21 cellular contexts compared by ENCODE assay signal in genomic region chr3:105997466-105997799, GRCh38.
DNase-seq lines count a peak whose midpoint lies in the region; ATAC-seq, FAIRE-seq and TF ChIP-seq lines count a peak whose summit lies in the region.
"Had no signal": no experiment of that assay in that cellular context is flagged by ENCODE, and none has a peak within 500 bp of the region (broad histone marks: within the 10 kb centered on the region; RNA-seq: fewer than 3 reads in every experiment).

No MANE protein-coding gene starts in this region.

- no peak for ATAC-seq in GM18867 (IDR thresholded peaks at IDR 0.05; ENCODE audit: unreplicated experiment)
- ATAC-seq: activated CD4-positive, CD25-positive, alpha-beta regulatory T cell treated with anti-CD3 and anti-CD28 coated beads, Interleukin-2, amount 50 U/mL, for 24 hours; CD8-positive, alpha-beta T cell had no signal

- peaks cover 5% of the 10 kb centered on the region; the same call in 1 of the 2 replicates for H3K9me3 Mint-ChIP-seq in HFFc6
- H3K9me3 Mint-ChIP-seq in astrocyte (ENCODE audit: unreplicated experiment) = peaks cover 8% of the 10 kb centered on the region

- no peak for FAIRE-seq in astrocyte (lab: Jason Lieb, UNC)
- FAIRE-seq: endometrium, TTC549 had no signal

- H3K9ac ChIP-seq in astrocyte (ENCODE audit: low read length) (peak overlapping the region; percentile 1), smooth muscle cell (ENCODE audit: low read depth) (peak overlapping the region; percentile 10)

- H2AFZ ChIP-seq in astrocyte (ENCODE audit: low read depth, low read length) (no peak overlapping the region), hepatocyte (no peak overlapping the region), smooth muscle cell (ENCODE audit: low read depth) (no peak overlapping the region)

- H3K4me3 ChIP-seq in astrocyte (ENCODE audit: insufficient read depth, low read depth, low read length) = no peak overlapping the region
- H3K4me3 ChIP-seq in hepatocyte = no peak overlapping the region
- H3K4me3 ChIP-seq in smooth muscle cell = no peak overlapping the region
- H3K4me3 ChIP-seq in sigmoid colon = no peak overlapping the region
- H3K4me3 ChIP-seq: psoas muscle had no signal

- TF ChIP-seq POLR2A in sigmoid colon (IDR thresholded peaks at IDR 0.05) = no peak

- H3K27me3 Mint-ChIP-seq in HFFc6 (ENCODE audit: insufficient read depth) (no peaks in the 10 kb centered on the region), astrocyte (ENCODE audit: low read depth, unreplicated experiment) (no peaks in the 10 kb centered on the region)
- H3K27me3 Mint-ChIP-seq: activated CD4-positive, alpha-beta memory T cell treated with anti-CD3 and anti-CD28 coated beads for 36 hours; activated naive CD8-positive, alpha-beta T cell treated with anti-CD3 and anti-CD28 coated beads, Interleukin-2, amount 10 ng/mL, durations not matched to agents 7 days and 5 days had no signal

- H3K9me3 ChIP-seq in astrocyte (ENCODE audit: insufficient read depth, low read depth, low read length) = no peaks in the 10 kb centered on the region
- H3K9me3 ChIP-seq in hepatocyte (ENCODE audit: low read depth) = no peaks in the 10 kb centered on the region
- H3K9me3 ChIP-seq in smooth muscle cell (replicated peaks; ENCODE audit: low read depth) = no peaks in the 10 kb centered on the region
- peaks cover 0 to 4% (median 2%) of the 10 kb centered on the region in 4 donors for H3K9me3 ChIP-seq in sigmoid colon
- H3K9me3 ChIP-seq: neutrophil had no signal

- peak overlapping the region; percentile 86 for H3K27ac ChIP-seq in astrocyte (ENCODE audit: low read depth, low read length)
- H3K27ac ChIP-seq in hepatocyte = peak overlapping the region; percentile 86
- peak overlapping the region; percentile 90 for H3K27ac ChIP-seq in smooth muscle cell (ENCODE audit: low read depth)
- no peak overlapping the region for H3K27ac ChIP-seq in sigmoid colon
- H3K27ac ChIP-seq: neutrophil, psoas muscle had no signal

- TF ChIP-seq EP300 in sigmoid colon (IDR thresholded peaks at IDR 0.05) = no peak

- H3K4me3 Mint-ChIP-seq in HFFc6 (no peak overlapping the region), astrocyte (ENCODE audit: unreplicated experiment) (no peak overlapping the region)
- H3K4me3 Mint-ChIP-seq: activated CD4-positive, alpha-beta memory T cell treated with anti-CD3 and anti-CD28 coated beads for 36 hours; activated naive CD8-positive, alpha-beta T cell treated with anti-CD3 and anti-CD28 coated beads, Interleukin-2, amount 10 ng/mL, durations not matched to agents 7 days and 5 days; CD8-positive, alpha-beta T cell had no signal

- DNase-seq in HFFc6 (no peak), astrocyte (ENCODE audit: low read depth) (no peak), hepatocyte (ENCODE audit: low spot score) (no peak), smooth muscle cell (lab: John Stamatoyannopoulos, UW; ENCODE audit: unreplicated experiment) (no peak), COR-L47 (lab: John Stamatoyannopoulos, UW) (no peak), sigmoid colon (no peak)
- DNase-seq: activated effector memory CD4-positive, alpha-beta T cell treated with Interleukin-2 at 50 U/mL for 16 hours; activated naive CD8-positive, alpha-beta T cell treated with anti-CD3 and anti-CD28 coated beads, Interleukin-2, amount 10 ng/mL, durations not matched to agents 7 days and 5 days; CD8-positive, alpha-beta T cell; DMS153; NCI-H1105 treated with DMSO at 0.1 percent for 48 hours; stimulated activated CD4-positive, alpha-beta T cell treated with anti-CD3 and anti-CD28 coated beads, Interleukin-4, amount 100 ng/mL, for 24 hours; stimulated activated naive CD4-positive, alpha-beta T cell treated with Interleukin-2 at 50 U/mL for 16 hours; T-helper 1 cell had no signal

- H4K20me1 ChIP-seq in astrocyte (ENCODE audit: insufficient read depth, low read length) (no peaks in the 10 kb centered on the region), hepatocyte (ENCODE audit: insufficient read depth, poor library complexity, severe bottlenecking) (no peaks in the 10 kb centered on the region), smooth muscle cell (ENCODE audit: low read depth) (no peaks in the 10 kb centered on the region)

- peaks cover 10% of the 10 kb centered on the region for H3F3A ChIP-seq in smooth muscle cell (ENCODE audit: low read depth)

- peaks cover 10% of the 10 kb centered on the region for H3K36me3 Mint-ChIP-seq in HFFc6 (ENCODE audit: low read depth)
- no peaks in the 10 kb centered on the region for H3K36me3 Mint-ChIP-seq in astrocyte (ENCODE audit: low read depth, unreplicated experiment)

- intact Hi-C loops in sigmoid colon (cut with DNase I) = no loop called here

- H3K79me2 ChIP-seq in astrocyte (ENCODE audit: insufficient read depth, low read length) (no peaks in the 10 kb centered on the region), hepatocyte (no peaks in the 10 kb centered on the region), smooth muscle cell (ENCODE audit: low read depth) (no peaks in the 10 kb centered on the region)

- H3K36me3 ChIP-seq in astrocyte (ENCODE audit: insufficient read depth, low read length) = no peaks in the 10 kb centered on the region
- no peaks in the 10 kb centered on the region for H3K36me3 ChIP-seq in hepatocyte (replicated peaks; ENCODE audit: insufficient read depth, low read depth)
- H3K36me3 ChIP-seq in smooth muscle cell (ENCODE audit: low read depth) = peaks cover 4% of the 10 kb centered on the region
- no peaks in the 10 kb centered on the region for H3K36me3 ChIP-seq in sigmoid colon
- H3K36me3 ChIP-seq: neutrophil had no signal

- no peaks in the 10 kb centered on the region for H3K9me2 ChIP-seq in hepatocyte (replicated peaks; ENCODE audit: insufficient read depth)

- H3K4me1 Mint-ChIP-seq in HFFc6 (ENCODE audit: low read depth) (peaks cover 23% of the 10 kb centered on the region), astrocyte (ENCODE audit: low read depth, unreplicated experiment) (peaks cover 11% of the 10 kb centered on the region)

- peak overlapping the region; percentile 16 for H3K4me2 ChIP-seq in astrocyte (ENCODE audit: low read length)
- H3K4me2 ChIP-seq in hepatocyte = no peak overlapping the region
- H3K4me2 ChIP-seq in smooth muscle cell = no peak overlapping the region

- WGBS in hepatocyte (ENCODE audit: low lambda C conversion rate, missing lambda C conversion rate) = 50% methylated on average over 1 of the region's 1 CpG
- WGBS in smooth muscle cell (ENCODE audit: low lambda C conversion rate) = 40% methylated on average over 1 of the region's 1 CpG
- 96 to 98% methylated on average over 1 of the region's 1 CpG for WGBS in sigmoid colon, 2 donors

- no peak for TF ChIP-seq CTCF in HFFc6 (IDR thresholded peaks at IDR 0.05)
- no peak for TF ChIP-seq CTCF in astrocyte (IDR thresholded peaks at IDR 0.05; ENCODE audit: insufficient read depth, low read depth, low read length)
- TF ChIP-seq CTCF in hepatocyte (IDR thresholded peaks at IDR 0.05; ENCODE audit: poor library complexity) = no peak
- no peak for TF ChIP-seq CTCF in smooth muscle cell (IDR thresholded peaks at IDR 0.05; ENCODE audit: borderline replicate concordance, insufficient read depth, poor library complexity, severe bottlenecking)
- TF ChIP-seq CTCF in sigmoid colon (IDR thresholded peaks at IDR 0.05) = no peak

- H3K4me1 ChIP-seq in astrocyte (ENCODE audit: insufficient read depth, low read length) (peaks cover 5% of the 10 kb centered on the region), hepatocyte (ENCODE audit: insufficient read depth) (no peaks in the 10 kb centered on the region), smooth muscle cell (ENCODE audit: low read depth) (no peaks in the 10 kb centered on the region), sigmoid colon (no peaks in the 10 kb centered on the region)
- H3K4me1 ChIP-seq: psoas muscle had no signal

- H3K27me3 ChIP-seq in astrocyte (ENCODE audit: insufficient read depth, low read length) (no peaks in the 10 kb centered on the region), hepatocyte (no peaks in the 10 kb centered on the region), smooth muscle cell (ENCODE audit: low read depth) (no peaks in the 10 kb centered on the region), sigmoid colon (no peaks in the 10 kb centered on the region)
- H3K27me3 ChIP-seq: neutrophil had no signal

- peak overlapping the region; percentile 91 for H3K27ac Mint-ChIP-seq in HFFc6
- H3K27ac Mint-ChIP-seq in astrocyte (ENCODE audit: unreplicated experiment) = peak overlapping the region; percentile 99
- H3K27ac Mint-ChIP-seq: activated CD4-positive, alpha-beta memory T cell treated with anti-CD3 and anti-CD28 coated beads for 36 hours; activated naive CD8-positive, alpha-beta T cell treated with anti-CD3 and anti-CD28 coated beads, Interleukin-2, amount 10 ng/mL, durations not matched to agents 7 days and 5 days; CD8-positive, alpha-beta T cell had no signal

Comparison
In these comparisons a context has a peak if more than half of its experiments do, and no peak if none do; other contexts are left out.
1. H3K27ac ChIP-seq: peak in astrocyte (single experiment), hepatocyte (single experiment) and smooth muscle cell (single experiment); none in sigmoid colon (0 of 4).